Comparison of ENCODE assay signal across 26 cellular contexts in the genomic region with DNA sequence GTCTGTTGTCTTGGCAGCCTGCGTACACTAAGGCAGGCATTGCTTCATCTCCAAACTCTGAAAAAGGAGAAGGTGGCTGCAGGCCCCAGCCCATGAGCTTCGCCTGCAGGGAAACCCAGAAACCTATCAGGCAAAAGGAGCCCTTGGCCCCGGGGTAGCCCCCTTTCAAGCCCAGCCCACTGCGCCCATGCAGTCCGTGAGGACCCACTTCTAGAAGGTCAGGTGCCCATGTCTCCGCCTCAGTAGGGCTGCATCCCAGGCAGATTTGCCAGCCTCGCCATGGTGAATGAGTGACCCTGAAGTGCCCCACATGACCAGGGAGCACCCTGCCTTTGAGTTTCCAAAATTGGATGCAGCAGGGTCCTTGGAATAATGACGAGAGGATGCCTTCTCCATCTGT.
"Had no signal": no experiment of that assay in that cellular context is flagged by ENCODE, and none has a peak within 500 bp of the region (broad histone marks: within the 10 kb centered on the region; RNA-seq: fewer than 3 reads in every experiment).

No MANE protein-coding gene starts in this region.

- H3K36me3 Mint-ChIP-seq: natural killer cell treated with Interleukin-12 subunit alpha and Interleukin-12 subunit beta and Interleukin-15 and Interleukin-18, amount 100 ng/mL, for 72 hours; stimulated activated effector memory CD8-positive, alpha-beta T cell treated with anti-CD3 and anti-CD28 coated beads, Interleukin-12 subunit alpha, Interleukin-12 subunit beta, amount 100 ng/mL, for 72 hours had no signal

- H3K27ac ChIP-seq: neutrophil, pancreas, right lobe of liver, sigmoid colon, stomach, thoracic aorta, tibial artery, transverse colon, upper lobe of right lung, uterus had no signal

- H3K4me1 ChIP-seq: pancreas, right lobe of liver, sigmoid colon, tibial artery, transverse colon, upper lobe of right lung, uterus had no signal

- H3K4me3 Mint-ChIP-seq: naive B cell; naive thymus-derived CD8-positive, alpha-beta T cell; natural killer cell treated with Interleukin-12 subunit alpha and Interleukin-12 subunit beta and Interleukin-15 and Interleukin-18, amount 100 ng/mL, for 72 hours; stimulated activated effector memory CD8-positive, alpha-beta T cell treated with anti-CD3 and anti-CD28 coated beads, Interleukin-12 subunit alpha, Interleukin-12 subunit beta, amount 100 ng/mL, for 72 hours; stimulated activated naive B cell treated with anti-CD40 and anti-IgM and Interleukin-4, amounts not matched to agents 10 μg/mL and 1 μg/mL and 100 μg/mL, for 72 hours; stimulated activated naive CD8-positive, alpha-beta T cell treated with anti-CD3 and anti-CD28 coated beads, Interleukin-15, Interleukin-2, amounts not matched to agents 100 ng/mL and 50 ng/mL, for 24 hours; type B pancreatic cell had no signal

- H3K4me3 ChIP-seq: pancreas, prostate gland, right lobe of liver, sigmoid colon, stomach, thoracic aorta, tibial artery, transverse colon, upper lobe of right lung, uterus had no signal

- H3K27ac Mint-ChIP-seq: naive B cell; naive thymus-derived CD8-positive, alpha-beta T cell; natural killer cell treated with Interleukin-12 subunit alpha and Interleukin-12 subunit beta and Interleukin-15 and Interleukin-18, amount 100 ng/mL, for 72 hours; stimulated activated effector memory CD8-positive, alpha-beta T cell treated with anti-CD3 and anti-CD28 coated beads, Interleukin-12 subunit alpha, Interleukin-12 subunit beta, amount 100 ng/mL, for 72 hours; stimulated activated naive B cell treated with anti-CD40 and anti-IgM and Interleukin-4, amounts not matched to agents 10 μg/mL and 1 μg/mL and 100 μg/mL, for 72 hours; stimulated activated naive CD8-positive, alpha-beta T cell treated with anti-CD3 and anti-CD28 coated beads, Interleukin-15, Interleukin-2, amounts not matched to agents 100 ng/mL and 50 ng/mL, for 24 hours; type B pancreatic cell had no signal

- FAIRE-seq: pancreas, small intestine had no signal

- H3K4me1 Mint-ChIP-seq: naive B cell; naive thymus-derived CD8-positive, alpha-beta T cell; stimulated activated effector memory CD8-positive, alpha-beta T cell treated with anti-CD3 and anti-CD28 coated beads, Interleukin-12 subunit alpha, Interleukin-12 subunit beta, amount 100 ng/mL, for 72 hours; stimulated activated naive B cell treated with anti-CD40 and anti-IgM and Interleukin-4, amounts not matched to agents 10 μg/mL and 1 μg/mL and 100 μg/mL, for 72 hours had no signal

- ATAC-seq: naive thymus-derived CD8-positive, alpha-beta T cell; natural killer cell treated with Interleukin-12 subunit alpha and Interleukin-12 subunit beta and Interleukin-15 and Interleukin-18, amount 100 ng/mL, for 72 hours; pancreas; right cardiac atrium; right lobe of liver; stimulated activated effector memory CD8-positive, alpha-beta T cell treated with anti-CD3 and anti-CD28 coated beads, Interleukin-12 subunit alpha, Interleukin-12 subunit beta, amount 100 ng/mL, for 72 hours; stimulated activated naive B cell treated with anti-CD40 and anti-IgM and Interleukin-4, amounts not matched to agents 10 μg/mL and 1 μg/mL and 100 μg/mL, for 72 hours; upper lobe of right lung had no signal

- H3K27me3 Mint-ChIP-seq: naive B cell; naive thymus-derived CD8-positive, alpha-beta T cell; stimulated activated naive B cell treated with anti-CD40 and anti-IgM and Interleukin-4, amounts not matched to agents 10 μg/mL and 1 μg/mL and 100 μg/mL, for 72 hours; stimulated activated naive CD8-positive, alpha-beta T cell treated with anti-CD3 and anti-CD28 coated beads, Interleukin-15, Interleukin-2, amounts not matched to agents 100 ng/mL and 50 ng/mL, for 24 hours; type B pancreatic cell had no signal

- H3K27me3 ChIP-seq: neutrophil, pancreas, right lobe of liver, sigmoid colon, transverse colon, upper lobe of right lung, uterus had no signal

- DNase-seq: naive B cell; naive thymus-derived CD8-positive, alpha-beta T cell; nucleus accumbens; right lobe of liver; sigmoid colon; small intestine; stimulated activated CD4-positive, alpha-beta T cell treated with anti-CD3 and anti-CD28 coated beads, Interleukin-15, amount 100 ng/mL, for 24 hours; stimulated activated CD4-positive, alpha-beta T cell treated with anti-CD3 and anti-CD28 coated beads, Interleukin-2, amount 100 ng/mL, for 24 hours; stimulated activated CD4-positive, alpha-beta T cell treated with anti-CD3 and anti-CD28 coated beads, Interleukin-2, amount 100 ng/mL, for 48 hours; stimulated activated CD4-positive, alpha-beta T cell treated with anti-CD3 and anti-CD28 coated beads, Interleukin-4, amount 100 ng/mL, for 24 hours; stimulated activated naive B cell treated with anti-CD40 and anti-IgM and Interleukin-4, amounts not matched to agents 10 μg/mL and 1 μg/mL and 100 μg/mL, for 72 hours; stimulated activated naive CD4-positive, alpha-beta T cell treated with Interleukin-2 at 50 U/mL for 16 hours; stomach; tibial artery; transverse colon; upper lobe of right lung; uterus had no signal

- H3K9me3 ChIP-seq: neutrophil, pancreas, prostate gland, upper lobe of right lung, uterus had no signal

- H3K36me3 ChIP-seq: neutrophil, pancreas, prostate gland, right lobe of liver, sigmoid colon, stomach, thoracic aorta, tibial artery, transverse colon, upper lobe of right lung, uterus had no signal
